Comparison of ENCODE assay signal across 12 cellular contexts in genomic region chr10:91511549-91512330, GRCh38.
DNase-seq lines count a peak whose midpoint lies in the region; ATAC-seq and TF ChIP-seq lines count a peak whose summit lies in the region.
"Had no signal": no experiment of that assay in that cellular context is flagged by ENCODE, and none has a peak within 500 bp of the region (broad histone marks: within the 10 kb centered on the region; RNA-seq: fewer than 3 reads in every experiment).

No MANE protein-coding gene starts in this region.

- no peaks in the 10 kb centered on the region for H3K79me1 ChIP-seq in neuronal stem cell (ENCODE audit: low read depth, low read length)

- H2AFZ ChIP-seq in neuronal stem cell (ENCODE audit: low read length) = no peak overlapping the region

- H3K27me3 ChIP-seq in brain microvascular endothelial cell (replicated peaks) = no peaks in the 10 kb centered on the region
- no peaks in the 10 kb centered on the region for H3K27me3 ChIP-seq in left lung
- no peaks in the 10 kb centered on the region for H3K27me3 ChIP-seq in neuronal stem cell (ENCODE audit: control insufficient read depth in 3 of 3, insufficient read depth in 3 of 3, low read depth in 1 of 3, low read length in 3 of 3)

- no peak overlapping the region for H4K8ac ChIP-seq in neuronal stem cell (ENCODE audit: low read depth, low read length)

- intact Hi-C loops in left lung (cut with DNase I) = no loop called here

- no peak overlapping the region for H2AK5ac ChIP-seq in neuronal stem cell (ENCODE audit: low read depth, low read length)

- ATAC-seq in left lung = peak; percentile 69
- ATAC-seq in HG03097 (IDR thresholded peaks at IDR 0.05; ENCODE audit: low FRiP score, unreplicated experiment) = no peak
- ATAC-seq: activated CD8-positive, alpha-beta T cell treated with anti-CD3 and anti-CD28 coated beads, Interleukin-2, amount 10 ng/mL, durations not matched to agents 7 days and 5 days; Right ventricle myocardium inferior had no signal

- H3K27ac ChIP-seq in brain microvascular endothelial cell (peak overlapping the region; percentile 65), left lung (no peak overlapping the region), neuronal stem cell (replicated peaks; ENCODE audit: low read length) (no peak overlapping the region)

- no peak overlapping the region for H3K14ac ChIP-seq in neuronal stem cell (ENCODE audit: low read length)

- H3K4me3 ChIP-seq in AG09309 (ENCODE audit: control insufficient read depth, low read depth, low read length) = no peak overlapping the region
- no peak overlapping the region for H3K4me3 ChIP-seq in brain microvascular endothelial cell (ENCODE audit: low read depth, low read length)
- H3K4me3 ChIP-seq in left lung = no peak overlapping the region
- H3K4me3 ChIP-seq in neuronal stem cell (ENCODE audit: low read length in 2 of 2) = no peak overlapping the region

- in situ Hi-C loops in brain microvascular endothelial cell (cut with HindIII; ENCODE audit: low pct_ligation_motif_present, low sequenced_read_pairs) = no loop called here

- H3K23ac ChIP-seq in neuronal stem cell (ENCODE audit: low read depth, low read length, poor library complexity) = no peak overlapping the region

- H2BK15ac ChIP-seq in neuronal stem cell (ENCODE audit: low read length) = no peak overlapping the region

- WGBS in neuronal stem cell (ENCODE audit: extremely low coverage in 2 of 2, insufficient read length in 2 of 2, insufficient replicate concordance in 1 of 2), 2 donors = no CpG with 5 or more reads among the region's 5 CpGs

- H4K91ac ChIP-seq in neuronal stem cell (ENCODE audit: low read depth, low read length, poor library complexity) = no peak overlapping the region

- H3K36me3 ChIP-seq in brain microvascular endothelial cell (replicated peaks) (no peaks in the 10 kb centered on the region), left lung (no peaks in the 10 kb centered on the region), neuronal stem cell (replicated peaks in 1 of 2; ENCODE audit: control insufficient read depth in 2 of 2, insufficient read depth in 2 of 2, low read length in 2 of 2) (peaks cover 2 to 27% of the 10 kb centered on the region in 2 donors)

- TF ChIP-seq CTCF in AG09309 (IDR thresholded peaks at IDR 0.05; ENCODE audit: control insufficient read depth, insufficient read depth, low read depth, low read length, missing control alignments) (no peak), brain microvascular endothelial cell (IDR thresholded peaks at IDR 0.05; ENCODE audit: low read depth, low read length, missing control alignments) (no peak), left lung (IDR thresholded peaks at IDR 0.05) (no peak)

- no peak overlapping the region for H3K9ac ChIP-seq in neuronal stem cell (ENCODE audit: low read depth, low read length, poor library complexity)

- H2BK120ac ChIP-seq in neuronal stem cell (ENCODE audit: low read depth, low read length) = no peak overlapping the region

- no peaks in the 10 kb centered on the region for H3K9me3 ChIP-seq in left lung
- H3K9me3 ChIP-seq in neuronal stem cell (replicated peaks in 1 of 2; ENCODE audit: control insufficient read depth in 2 of 2, insufficient read depth in 1 of 2, low read depth in 1 of 2, low read length in 2 of 2) = peaks cover 0 to 2% of the 10 kb centered on the region in 2 donors
- H3K9me3 ChIP-seq: Caco-2 had no signal

- no peak overlapping the region for H3K18ac ChIP-seq in neuronal stem cell (ENCODE audit: low read length)

- no peaks in the 10 kb centered on the region for H3K4me1 ChIP-seq in left lung
- no peaks in the 10 kb centered on the region for H3K4me1 ChIP-seq in neuronal stem cell (ENCODE audit: control insufficient read depth in 2 of 2, insufficient read depth in 1 of 2, low read depth in 1 of 2, low read length in 2 of 2)
- H3K4me1 ChIP-seq: Caco-2 had no signal

- H2BK12ac ChIP-seq in neuronal stem cell (ENCODE audit: low read length) = no peak overlapping the region

- DNase-seq in AG09309 (ENCODE audit: low read depth) (peak; percentile 61), HPDE6-E6E7 (ENCODE audit: extremely low spot score) (peak; percentile 15), brain microvascular endothelial cell (peak; percentile 68), left lung (no peak), neuronal stem cell (ENCODE audit: low spot score) (no peak), iPS-NIHi7 (ENCODE audit: extremely low spot score) (no peak), NK-92 (lab: John Stamatoyannopoulos, UW; ENCODE audit: unreplicated experiment) (no peak)
- DNase-seq: activated CD8-positive, alpha-beta T cell treated with anti-CD3 and anti-CD28 coated beads, Interleukin-2, amount 10 ng/mL, durations not matched to agents 7 days and 5 days; Caco-2; NCI-H1694 had no signal

- no peak overlapping the region for H3K4ac ChIP-seq in neuronal stem cell (ENCODE audit: low read length)

- H2BK5ac ChIP-seq in neuronal stem cell (ENCODE audit: low read length) = no peak overlapping the region

- H3K4me2 ChIP-seq in neuronal stem cell (ENCODE audit: insufficient read depth, low read length, poor library complexity, severe bottlenecking) = no peak overlapping the region

Comparison
In these comparisons a context has a peak if more than half of its experiments do, and no peak if none do; other contexts are left out.
1. DNase-seq: peak in AG09309 (single experiment), HPDE6-E6E7 (single experiment) and brain microvascular endothelial cell (single experiment); none in left lung (0 of 2), neuronal stem cell (single experiment), iPS-NIHi7 (single experiment) and NK-92 (single experiment).